In the genomic region with DNA sequence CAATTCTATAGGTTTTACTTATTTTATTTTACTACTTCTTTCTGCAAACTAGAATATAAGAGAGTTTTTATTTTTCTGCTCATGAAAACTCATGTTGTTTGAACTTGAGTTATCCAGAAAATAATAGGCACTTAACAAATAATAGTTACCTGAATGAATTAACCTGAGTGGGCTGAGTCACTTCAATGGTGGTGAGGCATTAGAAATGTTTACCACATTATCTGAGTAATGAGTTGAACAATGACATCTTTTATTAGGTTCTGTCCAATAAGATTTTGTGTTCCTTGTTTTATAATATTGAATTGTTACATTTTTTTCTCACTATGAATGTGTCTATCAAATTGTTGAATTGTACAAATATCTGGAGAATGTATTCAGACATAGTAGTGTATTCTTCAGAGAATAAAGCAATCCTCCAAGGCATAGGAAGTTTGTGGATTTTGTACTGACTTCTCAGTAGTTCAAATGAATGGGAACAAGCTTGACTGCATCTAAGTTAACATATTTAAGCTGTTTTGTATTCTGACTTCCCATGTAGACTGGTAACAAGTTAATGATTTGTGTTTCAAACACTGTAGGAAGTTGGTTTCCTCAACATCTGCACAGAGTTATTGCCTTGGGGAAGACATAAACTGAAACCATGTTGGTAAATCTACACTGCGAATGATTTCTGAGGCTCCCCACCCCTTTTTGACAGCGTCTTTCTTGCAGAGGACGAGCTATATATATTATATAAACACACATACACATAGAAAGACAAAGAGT, we compare ENCODE assay signal across 14 cellular contexts.
DNase-seq lines count a peak whose midpoint lies in the region; ATAC-seq and TF ChIP-seq lines count a peak whose summit lies in the region.
"Had no signal": no experiment of that assay in that cellular context is flagged by ENCODE, and none has a peak within 500 bp of the region (broad histone marks: within the 10 kb centered on the region; RNA-seq: fewer than 3 reads in every experiment).

No MANE protein-coding gene starts in this region.

- H3K4me1 Mint-ChIP-seq in effector memory CD8-positive, alpha-beta T cell (ENCODE audit: low read depth in 2 of 2): no peaks in the 10 kb centered on the region
- H3K4me1 Mint-ChIP-seq: IgD-negative memory B cell had no signal

- no peak overlapping the region for H3K27ac Mint-ChIP-seq in effector memory CD8-positive, alpha-beta T cell
- H3K27ac Mint-ChIP-seq: activated T-helper 1 cell treated with anti-CD3 and anti-CD28 coated beads, Interleukin-12 subunit alpha, Interleukin-12 subunit beta, Interleukin-2, Interleukin-4 antibody, amounts not matched to agents 30 ng/mL and 10 ng/mL and 1 ng/mL, durations not matched to agents 14 hours and 24 hours and 36 hours; IgD-negative memory B cell; naive thymus-derived CD4-positive, alpha-beta T cell had no signal

- no peaks in the 10 kb centered on the region for H3K27me3 Mint-ChIP-seq in effector memory CD8-positive, alpha-beta T cell
- H3K27me3 Mint-ChIP-seq: naive thymus-derived CD4-positive, alpha-beta T cell had no signal

- peaks cover 0 to 13% of the 10 kb centered on the region in 2 donors for H3K9me3 Mint-ChIP-seq in effector memory CD8-positive, alpha-beta T cell
- H3K9me3 Mint-ChIP-seq: activated T-helper 1 cell treated with anti-CD3 and anti-CD28 coated beads, Interleukin-12 subunit alpha, Interleukin-12 subunit beta, Interleukin-2, Interleukin-4 antibody, amounts not matched to agents 30 ng/mL and 10 ng/mL and 1 ng/mL, durations not matched to agents 14 hours and 24 hours and 36 hours had no signal

- ATAC-seq in GM19324 (IDR thresholded peaks at IDR 0.05; ENCODE audit: low FRiP score, unreplicated experiment): peak; percentile 58
- ATAC-seq in HG02678 (IDR thresholded peaks at IDR 0.05; ENCODE audit: unreplicated experiment): peak; percentile 77
- peak; percentile 91 for ATAC-seq in HG03457 (IDR thresholded peaks at IDR 0.05; ENCODE audit: unreplicated experiment)
- no peak for ATAC-seq in effector memory CD8-positive, alpha-beta T cell (replicated peaks)
- ATAC-seq: naive thymus-derived CD4-positive, alpha-beta T cell had no signal

- no peak for TF ChIP-seq CTCF in kidney epithelial cell (IDR thresholded peaks at IDR 0.05; ENCODE audit: insufficient read depth, low read length, poor library complexity, severe bottlenecking)

- H3K36me3 ChIP-seq in kidney epithelial cell (ENCODE audit: control insufficient read depth, insufficient read depth, low read length): no peaks in the 10 kb centered on the region

- no peak overlapping the region for H3K4me3 Mint-ChIP-seq in effector memory CD8-positive, alpha-beta T cell
- H3K4me3 Mint-ChIP-seq: activated T-helper 1 cell treated with anti-CD3 and anti-CD28 coated beads, Interleukin-12 subunit alpha, Interleukin-12 subunit beta, Interleukin-2, Interleukin-4 antibody, amounts not matched to agents 30 ng/mL and 10 ng/mL and 1 ng/mL, durations not matched to agents 14 hours and 24 hours and 36 hours; IgD-negative memory B cell; naive thymus-derived CD4-positive, alpha-beta T cell had no signal

- H3K27me3 ChIP-seq in kidney epithelial cell (ENCODE audit: control insufficient read depth, insufficient read depth, low read length): no peaks in the 10 kb centered on the region
- H3K27me3 ChIP-seq: testis had no signal

- DNase-seq in kidney epithelial cell (ENCODE audit: low read depth) (peak; percentile 39), activated gamma-delta T cell treated with Interleukin-2 at 50 U/mL for 16 hours (no peak), HuH-7 (ENCODE audit: low spot score) (no peak), NCI-H2227 treated with DMSO at 0.1 percent for 48 hours (lab: John Stamatoyannopoulos, UW) (no peak)
- no peak for DNase-seq in effector memory CD8-positive, alpha-beta T cell
- DNase-seq: aorta; C1 segment of cervical spinal cord; naive thymus-derived CD4-positive, alpha-beta T cell; testis had no signal

- H3K4me3 ChIP-seq in kidney epithelial cell (ENCODE audit: low read depth, low read length): peak overlapping the region; percentile 17
- H3K4me3 ChIP-seq: testis had no signal

- H3K36me3 Mint-ChIP-seq in effector memory CD8-positive, alpha-beta T cell (ENCODE audit: insufficient read depth): no peaks in the 10 kb centered on the region
- H3K36me3 Mint-ChIP-seq: naive thymus-derived CD4-positive, alpha-beta T cell had no signal
